In genomic region chr3:76352069-76352847, GRCh38 we compare ENCODE assay signal across 1 cellular context.
TF ChIP-seq lines count a peak whose summit lies in the region.

No MANE protein-coding gene starts in this region.

TF ChIP-seq in GM23338, 12 proteins besides CTCF, POLR2A, EP300 and RAD21 (continued from another document):
- TF ChIP-seq ZNF462 (CRISPR knock-in tag; IDR thresholded peaks at IDR 0.05) (no peak), NANOG (IDR thresholded peaks at IDR 0.05; ENCODE audit: borderline replicate concordance) (no peak), CREB1 (CRISPR knock-in tag; IDR thresholded peaks at IDR 0.05; ENCODE audit: low read depth) (no peak), EZH2 (IDR thresholded peaks at IDR 0.05; ENCODE audit: low read depth, unreplicated experiment) (no peak), REST (IDR thresholded peaks at IDR 0.05; ENCODE audit: unreplicated experiment) (no peak), JUNB (IDR thresholded peaks at IDR 0.05; ENCODE audit: unreplicated experiment) (no peak)
